Comparison of ENCODE assay signal across 16 cellular contexts in genomic region chr4:181959121-181959520, GRCh38.
DNase-seq lines count a peak whose midpoint lies in the region; ATAC-seq and TF ChIP-seq lines count a peak whose summit lies in the region.
"Had no signal": no experiment of that assay in that cellular context is flagged by ENCODE, and none has a peak within 500 bp of the region (broad histone marks: within the 10 kb centered on the region; RNA-seq: fewer than 3 reads in every experiment).

No MANE protein-coding gene starts in this region.

- peak overlapping the region; percentile 61 for H3K27ac ChIP-seq in brain microvascular endothelial cell
- no peak overlapping the region for H3K27ac ChIP-seq in ascending aorta
- H3K27ac ChIP-seq: BLaER1 treated with 17β-estradiol and CSF1 and Interleukin-3, amounts not matched to agents 10 nM and 100 nM; skin epidermis had no signal

- H3K27me3 ChIP-seq in brain microvascular endothelial cell (replicated peaks) (no peaks in the 10 kb centered on the region), ascending aorta (no peaks in the 10 kb centered on the region)
- H3K27me3 ChIP-seq: BLaER1 treated with 17β-estradiol and CSF1 and Interleukin-3, amounts not matched to agents 10 nM and 100 nM had no signal

- H3K4me1 ChIP-seq in ascending aorta, result no peaks in the 10 kb centered on the region
- H3K4me1 ChIP-seq: BLaER1 treated with 17β-estradiol and CSF1 and Interleukin-3, amounts not matched to agents 10 nM and 100 nM had no signal

- no peak for ATAC-seq in left lobe of liver
- ATAC-seq: naive thymus-derived CD8-positive, alpha-beta T cell had no signal

- intact Hi-C loops in posterior vena cava (cut with DNase I), result no loop called here
- intact Hi-C loops in ascending aorta (cut with DNase I), result no loop called here

- in situ Hi-C loops in brain microvascular endothelial cell (cut with HindIII; ENCODE audit: low pct_ligation_motif_present, low sequenced_read_pairs), result no loop called here

- TF ChIP-seq CTCF in brain microvascular endothelial cell (IDR thresholded peaks at IDR 0.05; ENCODE audit: low read depth, low read length, missing control alignments) (no peak), ascending aorta (IDR thresholded peaks at IDR 0.05) (no peak)

- H3K36me3 ChIP-seq in brain microvascular endothelial cell (replicated peaks), result no peaks in the 10 kb centered on the region
- no peaks in the 10 kb centered on the region for H3K36me3 ChIP-seq in ascending aorta
- H3K36me3 ChIP-seq: BLaER1 treated with 17β-estradiol and CSF1 and Interleukin-3, amounts not matched to agents 10 nM and 100 nM; HAP-1 had no signal

- H3K9me3 ChIP-seq in ascending aorta, result no peaks in the 10 kb centered on the region
- H3K9me3 ChIP-seq: BLaER1 treated with 17β-estradiol and CSF1 and Interleukin-3, amounts not matched to agents 10 nM and 100 nM; HAP-1 had no signal

- H3K4me3 ChIP-seq in brain microvascular endothelial cell (ENCODE audit: low read depth, low read length) (no peak overlapping the region), ascending aorta (no peak overlapping the region)
- H3K4me3 ChIP-seq: BLaER1 treated with 17β-estradiol and CSF1 and Interleukin-3, amounts not matched to agents 10 nM and 100 nM; HAP-1; skin epidermis had no signal

- DNase-seq in AG08396 (ENCODE audit: low spot score), result peak; percentile 53
- DNase-seq in LHCN-M2 (ENCODE audit: low read depth), result peak; percentile 89
- peak; percentile 93 for DNase-seq in brain microvascular endothelial cell
- peak; percentile 97 for DNase-seq in kidney glomerular epithelial cell (lab: John Stamatoyannopoulos, UW)
- no peak for DNase-seq in left lobe of liver (ENCODE audit: low spot score)
- DNase-seq in posterior vena cava (ENCODE audit: low spot score), result no peak
- no peak for DNase-seq in ascending aorta (ENCODE audit: low spot score in 2 of 2)
- no peak for DNase-seq in DMS 273 (lab: John Stamatoyannopoulos, UW; ENCODE audit: unreplicated experiment)
- DNase-seq: activated CD4-positive, alpha-beta T cell treated with anti-CD3 and anti-CD28 coated beads, Interleukin-2, amount 50 U/mL, for 1 hour; activated naive CD4-positive, alpha-beta T cell treated with anti-CD3 and anti-CD28 coated beads, Interleukin-2, amount 50 U/mL, for 16 hours; effector memory CD4-positive, alpha-beta T cell; naive thymus-derived CD8-positive, alpha-beta T cell; NCI-H524 treated with DMSO at 0.1 percent for 48 hours had no signal

Comparison
In these comparisons a context has a peak if more than half of its experiments do, and no peak if none do; other contexts are left out.
1. DNase-seq: peak in AG08396 (single experiment), LHCN-M2 (single experiment), brain microvascular endothelial cell (single experiment) and kidney glomerular epithelial cell (single experiment); none in left lobe of liver (single experiment), posterior vena cava (single experiment), ascending aorta (0 of 2) and DMS 273 (single experiment).